ENCODE assay signal across 33 cellular contexts in the genomic region with DNA sequence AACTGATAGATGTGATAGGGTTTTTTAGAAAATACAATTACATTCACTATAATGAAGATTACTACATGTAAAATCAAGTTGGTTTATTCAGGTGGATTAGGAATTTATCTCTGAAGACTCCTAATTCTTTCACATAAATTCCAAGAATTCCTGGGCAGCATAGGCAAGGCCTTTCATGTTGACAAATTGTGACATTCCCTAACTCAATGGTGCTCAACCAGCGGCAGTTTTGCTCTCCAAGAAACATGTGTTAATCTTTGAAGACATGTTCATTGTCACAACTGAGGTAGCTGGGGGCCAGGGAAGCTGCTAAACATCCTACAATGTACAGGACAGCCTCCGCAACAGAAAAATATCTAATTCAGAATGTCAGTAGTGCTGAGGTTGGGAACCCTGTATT. TPM values are rescaled to one million over a fixed set of nuclear protein-coding genes. Genes with fewer than 3 reads are reported as not detected.
A peak's percentile ranks its signal among the peaks of the same experiment; 100 is the strongest.
DNase-seq lines count a peak whose midpoint lies in the region; TF ChIP-seq lines count a peak whose summit lies in the region.
"Had no signal": no experiment of that assay in that cellular context is flagged by ENCODE, and none has a peak within 500 bp of the region (broad histone marks: within the 10 kb centered on the region; RNA-seq: fewer than 3 reads in every experiment).

No MANE protein-coding gene starts in this region.

- H3K9ac ChIP-seq in neural progenitor cell, result no peak overlapping the region

- no peaks in the 10 kb centered on the region for H3K79me2 ChIP-seq in neural progenitor cell (ENCODE audit: low read depth)
- H3K79me2 ChIP-seq: hepatocyte had no signal

- H3K4me3 ChIP-seq in neural progenitor cell, result no peak overlapping the region
- H3K4me3 ChIP-seq: breast epithelium, gastrocnemius medialis, GM12878, hepatocyte, prostate gland, suprapubic skin, upper lobe of left lung had no signal

- TF ChIP-seq CTCF in neural progenitor cell (IDR thresholded peaks at IDR 0.05) (no peak), chondrocyte (IDR thresholded peaks at IDR 0.05) (no peak), nephron progenitor cell (IDR thresholded peaks at IDR 0.05) (no peak)

- no peaks in the 10 kb centered on the region for H3F3A ChIP-seq in neural progenitor cell (ENCODE audit: low read depth)

- no peak overlapping the region for H2AFZ ChIP-seq in neural progenitor cell (replicated peaks)
- H2AFZ ChIP-seq: hepatocyte had no signal

- no peaks in the 10 kb centered on the region for H3K9me3 ChIP-seq in neural progenitor cell (ENCODE audit: low read depth)
- H3K9me3 ChIP-seq: breast epithelium, gastrocnemius medialis, prostate gland, suprapubic skin, upper lobe of left lung had no signal

- H3K4me2 ChIP-seq in neural progenitor cell, result no peak overlapping the region
- H3K4me2 ChIP-seq: hepatocyte had no signal

- H3K27ac Mint-ChIP-seq in neural progenitor cell (no peak overlapping the region), chondrocyte (ENCODE audit: unreplicated experiment) (no peak overlapping the region), nephron progenitor cell (no peak overlapping the region)
- H3K27ac Mint-ChIP-seq: activated CD4-positive, alpha-beta T cell treated with anti-CD3 and anti-CD28 coated beads, Interleukin-2, amount 10 ng/mL, durations not matched to agents 24 days and 14 days; activated naive CD4-positive, alpha-beta T cell treated with anti-CD3 and anti-CD28 coated beads, Interleukin-2, amount 50 U/mL, for 72 hours; CD4-positive, alpha-beta memory T cell; immature natural killer cell; stimulated activated naive B cell treated with anti-CD40 and anti-IgM and Interleukin-4, amounts not matched to agents 10 μg/mL and 1 μg/mL and 100 μg/mL, for 72 hours had no signal

- H3K27me3 Mint-ChIP-seq in neural progenitor cell (ENCODE audit: insufficient read depth, low read depth) (no peaks in the 10 kb centered on the region), chondrocyte (ENCODE audit: low read depth) (no peaks in the 10 kb centered on the region), nephron progenitor cell (ENCODE audit: low read depth, poor library complexity) (no peaks in the 10 kb centered on the region)
- H3K27me3 Mint-ChIP-seq: activated CD4-positive, alpha-beta T cell treated with anti-CD3 and anti-CD28 coated beads, Interleukin-2, amount 10 ng/mL, durations not matched to agents 24 days and 14 days; CD4-positive, alpha-beta memory T cell; stimulated activated naive B cell treated with anti-CD40 and anti-IgM and Interleukin-4, amounts not matched to agents 10 μg/mL and 1 μg/mL and 100 μg/mL, for 72 hours had no signal

- no peak for TF ChIP-seq RAD21 in Ishikawa (IDR thresholded peaks at IDR 0.05; ENCODE audit: low read depth)

- H4K20me1 ChIP-seq in neural progenitor cell (ENCODE audit: low read depth), result no peaks in the 10 kb centered on the region

- no peaks in the 10 kb centered on the region for H3K27me3 ChIP-seq in neural progenitor cell
- H3K27me3 ChIP-seq: breast epithelium, gastrocnemius medialis, hepatocyte, suprapubic skin, upper lobe of left lung had no signal

- no peak overlapping the region for H3K27ac ChIP-seq in neural progenitor cell
- H3K27ac ChIP-seq: breast epithelium, gastrocnemius medialis, hepatocyte, prostate gland, suprapubic skin, upper lobe of left lung, WERI-Rb-1 had no signal

- H3K4me1 Mint-ChIP-seq in neural progenitor cell (no peaks in the 10 kb centered on the region), chondrocyte (ENCODE audit: low read depth) (peaks cover 6% of the 10 kb centered on the region), nephron progenitor cell (peaks cover 5% of the 10 kb centered on the region)
- H3K4me1 Mint-ChIP-seq: activated CD4-positive, alpha-beta T cell treated with anti-CD3 and anti-CD28 coated beads, Interleukin-2, amount 10 ng/mL, durations not matched to agents 24 days and 14 days; CD4-positive, alpha-beta memory T cell; immature natural killer cell; stimulated activated naive B cell treated with anti-CD40 and anti-IgM and Interleukin-4, amounts not matched to agents 10 μg/mL and 1 μg/mL and 100 μg/mL, for 72 hours had no signal

- peak; percentile 13 for DNase-seq in A172 (ENCODE audit: low spot score)
- peak; percentile 16 for DNase-seq in iPS-NIHi11 (ENCODE audit: low spot score)
- peak; percentile 22 for DNase-seq in neural progenitor cell (ENCODE audit: low spot score)
- DNase-seq in H4 (ENCODE audit: low spot score), result no peak
- DNase-seq in chondrocyte (ENCODE audit: low spot score), result no peak
- DNase-seq in nephron progenitor cell, result no peak
- DNase-seq in NCI-H2029 (lab: John Stamatoyannopoulos, UW), result no peak
- DNase-seq: activated CD4-positive, alpha-beta T cell treated with anti-CD3 and anti-CD28 coated beads, Interleukin-2, amount 10 ng/mL, durations not matched to agents 24 days and 14 days; activated effector memory CD4-positive, alpha-beta T cell treated with Interleukin-2 at 50 U/mL for 16 hours; activated T-cell treated with anti-CD3 and anti-CD28 coated beads, Interleukin-2, amount 50 U/mL, for 1 hour; amygdala; CD4-positive, alpha-beta memory T cell; gastrocnemius medialis; immature natural killer cell; left ventricle myocardium superior; MV-4-11; NCI-H146; NCI-H446 treated with DMSO at 0.1 percent for 48 hours; NCI-H82; nucleus accumbens; stimulated activated naive B cell treated with anti-CD40 and anti-IgM and Interleukin-4, amounts not matched to agents 10 μg/mL and 1 μg/mL and 100 μg/mL, for 72 hours; T1000; upper lobe of left lung; WERI-Rb-1 had no signal

- H3K9me3 Mint-ChIP-seq in neural progenitor cell, result no peaks in the 10 kb centered on the region
- H3K9me3 Mint-ChIP-seq in chondrocyte (ENCODE audit: low read depth), result peaks cover 6% of the 10 kb centered on the region
- H3K9me3 Mint-ChIP-seq in nephron progenitor cell, result no peaks in the 10 kb centered on the region
- H3K9me3 Mint-ChIP-seq: activated CD4-positive, alpha-beta T cell treated with anti-CD3 and anti-CD28 coated beads, Interleukin-2, amount 10 ng/mL, durations not matched to agents 24 days and 14 days had no signal

- H3K36me3 ChIP-seq in neural progenitor cell, result no peaks in the 10 kb centered on the region
- H3K36me3 ChIP-seq: breast epithelium, gastrocnemius medialis, prostate gland, suprapubic skin, upper lobe of left lung, WERI-Rb-1 had no signal

- H3K4me1 ChIP-seq in neural progenitor cell, result no peaks in the 10 kb centered on the region
- H3K4me1 ChIP-seq: breast epithelium, gastrocnemius medialis, prostate gland, suprapubic skin had no signal

- no peaks in the 10 kb centered on the region for H3K36me3 Mint-ChIP-seq in neural progenitor cell
- H3K36me3 Mint-ChIP-seq in chondrocyte (ENCODE audit: low read depth), result peaks cover 1% of the 10 kb centered on the region
- no peaks in the 10 kb centered on the region for H3K36me3 Mint-ChIP-seq in nephron progenitor cell (ENCODE audit: low read depth)
- H3K36me3 Mint-ChIP-seq: activated naive CD4-positive, alpha-beta T cell treated with anti-CD3 and anti-CD28 coated beads, Interleukin-2, amount 50 U/mL, for 72 hours; CD4-positive, alpha-beta memory T cell; immature natural killer cell; stimulated activated naive B cell treated with anti-CD40 and anti-IgM and Interleukin-4, amounts not matched to agents 10 μg/mL and 1 μg/mL and 100 μg/mL, for 72 hours had no signal

- no peak for TF ChIP-seq EP300 in Ishikawa (IDR thresholded peaks at IDR 0.05; ENCODE audit: borderline replicate concordance)

- no peak overlapping the region for H3K4me3 Mint-ChIP-seq in neural progenitor cell
- H3K4me3 Mint-ChIP-seq in chondrocyte (ENCODE audit: unreplicated experiment), result no peak overlapping the region
- H3K4me3 Mint-ChIP-seq in nephron progenitor cell, result no peak overlapping the region
- H3K4me3 Mint-ChIP-seq: activated CD4-positive, alpha-beta T cell treated with anti-CD3 and anti-CD28 coated beads, Interleukin-2, amount 10 ng/mL, durations not matched to agents 24 days and 14 days; CD4-positive, alpha-beta memory T cell; immature natural killer cell; stimulated activated naive B cell treated with anti-CD40 and anti-IgM and Interleukin-4, amounts not matched to agents 10 μg/mL and 1 μg/mL and 100 μg/mL, for 72 hours had no signal

TF ChIP-seq in Ishikawa, 13 proteins besides CTCF, POLR2A, EP300 and RAD21:
- TF ChIP-seq NFIC (IDR thresholded peaks at IDR 0.05), result no peak
- TF ChIP-seq, protein P1, sequence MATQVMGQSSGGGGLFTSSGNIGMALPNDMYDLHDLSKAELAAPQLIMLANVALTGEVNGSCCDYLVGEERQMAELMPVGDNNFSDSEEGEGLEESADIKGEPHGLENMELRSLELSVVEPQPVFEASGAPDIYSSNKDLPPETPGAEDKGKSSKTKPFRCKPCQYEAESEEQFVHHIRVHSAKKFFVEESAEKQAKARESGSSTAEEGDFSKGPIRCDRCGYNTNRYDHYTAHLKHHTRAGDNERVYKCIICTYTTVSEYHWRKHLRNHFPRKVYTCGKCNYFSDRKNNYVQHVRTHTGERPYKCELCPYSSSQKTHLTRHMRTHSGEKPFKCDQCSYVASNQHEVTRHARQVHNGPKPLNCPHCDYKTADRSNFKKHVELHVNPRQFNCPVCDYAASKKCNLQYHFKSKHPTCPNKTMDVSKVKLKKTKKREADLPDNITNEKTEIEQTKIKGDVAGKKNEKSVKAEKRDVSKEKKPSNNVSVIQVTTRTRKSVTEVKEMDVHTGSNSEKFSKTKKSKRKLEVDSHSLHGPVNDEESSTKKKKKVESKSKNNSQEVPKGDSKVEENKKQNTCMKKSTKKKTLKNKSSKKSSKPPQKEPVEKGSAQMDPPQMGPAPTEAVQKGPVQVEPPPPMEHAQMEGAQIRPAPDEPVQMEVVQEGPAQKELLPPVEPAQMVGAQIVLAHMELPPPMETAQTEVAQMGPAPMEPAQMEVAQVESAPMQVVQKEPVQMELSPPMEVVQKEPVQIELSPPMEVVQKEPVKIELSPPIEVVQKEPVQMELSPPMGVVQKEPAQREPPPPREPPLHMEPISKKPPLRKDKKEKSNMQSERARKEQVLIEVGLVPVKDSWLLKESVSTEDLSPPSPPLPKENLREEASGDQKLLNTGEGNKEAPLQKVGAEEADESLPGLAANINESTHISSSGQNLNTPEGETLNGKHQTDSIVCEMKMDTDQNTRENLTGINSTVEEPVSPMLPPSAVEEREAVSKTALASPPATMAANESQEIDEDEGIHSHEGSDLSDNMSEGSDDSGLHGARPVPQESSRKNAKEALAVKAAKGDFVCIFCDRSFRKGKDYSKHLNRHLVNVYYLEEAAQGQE (IDR thresholded peaks at IDR 0.05; ENCODE audit: low read depth), result no peak
- no peak for TF ChIP-seq TAF1 (IDR thresholded peaks at IDR 0.05; ENCODE audit: low read depth)
- TF ChIP-seq TEAD4 (IDR thresholded peaks at IDR 0.05), result peak; percentile 81

RNA-seq across cellular contexts. Expression of a gene that starts 46.3 kb away (rescaled TPM):
- total RNA-seq in A172 (2014; rRNA removed; shearing (Covaris generic)), result 0.02 and 0.12 TPM in 2 replicates
- total RNA-seq in neural progenitor cell (ENCODE audit: low replicate concordance) (0.07 and 0.22 TPM in 2 replicates), chondrocyte (0.08 to 0.24 TPM (median 0.10 TPM) in 3 replicates)
- total RNA-seq in H4 (2014; rRNA removed; shearing (Covaris generic)), result 0.02 TPM in 1 of 2 replicates, not detected in the other
- total RNA-seq: activated CD4-positive, alpha-beta T cell treated with anti-CD3 and anti-CD28 coated beads, Interleukin-2, amount 10 ng/mL, durations not matched to agents 24 days and 14 days; activated naive CD4-positive, alpha-beta T cell treated with anti-CD3 and anti-CD28 coated beads, Interleukin-2, amount 50 U/mL, for 72 hours; CD4-positive, alpha-beta memory T cell; Daoy; endothelial cell of umbilical vein; GM12878 had no signal

Comparison
In these comparisons a context has a peak if more than half of its experiments do, and no peak if none do; other contexts are left out.
1. DNase-seq: peak in A172 (single experiment), iPS-NIHi11 (single experiment) and neural progenitor cell (single experiment); none in H4 (single experiment), chondrocyte (single experiment), nephron progenitor cell (single experiment) and NCI-H2029 (single experiment).